14 cellular contexts compared by ENCODE assay signal in the genomic region with DNA sequence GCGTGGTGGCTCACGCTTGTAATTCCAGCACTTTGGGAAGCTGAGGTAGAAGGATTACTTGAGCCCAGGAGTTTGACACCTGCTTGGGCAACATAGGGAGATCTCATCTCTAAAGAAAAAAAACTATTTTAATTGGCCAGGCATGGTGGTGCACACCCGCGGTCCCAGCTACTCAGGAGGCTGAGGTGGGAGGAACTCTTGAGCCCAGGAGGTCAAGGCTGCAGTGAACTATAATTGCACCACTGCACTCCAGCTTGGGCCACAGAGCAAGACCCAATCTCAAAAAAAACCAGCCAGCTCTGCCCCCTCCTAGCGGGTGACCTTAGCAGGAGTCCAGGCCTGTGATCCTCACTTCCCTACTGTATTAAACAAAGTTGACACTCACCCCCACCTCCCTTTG. TPM values are rescaled to one million over a fixed set of nuclear protein-coding genes. Genes with fewer than 3 reads are reported as not detected.
DNase-seq lines count a peak whose midpoint lies in the region; ATAC-seq and TF ChIP-seq lines count a peak whose summit lies in the region.
"Had no signal": no experiment of that assay in that cellular context is flagged by ENCODE, and none has a peak within 500 bp of the region (broad histone marks: within the 10 kb centered on the region; RNA-seq: fewer than 3 reads in every experiment).

No MANE protein-coding gene starts in this region.

- H3K4me1 ChIP-seq in BLaER1: 0 out of 2 replicates have a peak, but pooled peaks cover 12% of the 10 kb centered on the region
- H3K4me1 ChIP-seq in HUES6 (ENCODE audit: control insufficient read depth, insufficient read depth, low read length): peaks cover 41% of the 10 kb centered on the region
- no peaks in the 10 kb centered on the region for H3K4me1 ChIP-seq in mesendoderm (ENCODE audit: control insufficient read depth, low read depth, low read length)

- no peak for TF ChIP-seq CTCF in WTC11 (IDR thresholded peaks at IDR 0.05)

- no peak overlapping the region for H3K4ac ChIP-seq in mesendoderm (ENCODE audit: low read depth, low read length)

- H3K27ac Mint-ChIP-seq in WTC11: no peak overlapping the region
- no peak overlapping the region for H3K27ac Mint-ChIP-seq in activated naive CD4-positive, alpha-beta T cell treated with anti-CD3 and anti-CD28 coated beads for 36 hours

- H2AK5ac ChIP-seq in mesendoderm (ENCODE audit: low read length): no peak overlapping the region

- H3K4me2 ChIP-seq in BLaER1 (peak overlapping the region; percentile 12; the same call in 1 of the 2 replicates), mesendoderm (ENCODE audit: low read length) (no peak overlapping the region)

- DNase-seq in WTC11 (ENCODE audit: low spot score) (no peak), mesendoderm (no peak), NCI-H187 treated with DMSO at 0.1 percent for 48 hours (lab: John Stamatoyannopoulos, UW) (no peak)
- no peak for DNase-seq in activated naive CD4-positive, alpha-beta T cell treated with anti-CD3 and anti-CD28 coated beads for 36 hours
- no peak for DNase-seq in activated CD4-positive, alpha-beta T cell treated with anti-CD3 and anti-CD28 coated beads, Interleukin-2, amount 50 U/mL, for 1 hour
- DNase-seq: NCI-H1092, NCI-H2081 treated with DMSO at 0.1 percent for 48 hours, NCI-H510A treated with DMSO at 0.1 percent for 48 hours had no signal

- no peak overlapping the region for H2BK120ac ChIP-seq in mesendoderm (ENCODE audit: low read depth, low read length)

- H3K4me1 Mint-ChIP-seq in WTC11: peaks cover 32% of the 10 kb centered on the region
- peaks cover 2% of the 10 kb centered on the region for H3K4me1 Mint-ChIP-seq in activated naive CD4-positive, alpha-beta T cell treated with anti-CD3 and anti-CD28 coated beads for 36 hours (ENCODE audit: low read depth)

- no CpG with 5 or more reads among the region's 5 CpGs for WGBS in mesendoderm (ENCODE audit: extremely low coverage, insufficient coverage, low lambda C conversion rate)

- H3K36me3 ChIP-seq in BLaER1 (no peaks in the 10 kb centered on the region), HUES6 (ENCODE audit: control insufficient read depth, insufficient read depth, low read length) (no peaks in the 10 kb centered on the region), mesendoderm (ENCODE audit: control insufficient read depth, insufficient read depth, low read length) (no peaks in the 10 kb centered on the region)

- H3K27ac ChIP-seq in BLaER1 (no peak overlapping the region), HUES6 (ENCODE audit: low read depth, low read length) (no peak overlapping the region), mesendoderm (ENCODE audit: low read depth, low read length) (no peak overlapping the region)
- H3K27ac ChIP-seq: C4-2B, HL-60 had no signal

- H3K56ac ChIP-seq in mesendoderm (ENCODE audit: low read length): no peak overlapping the region

- H3K27me3 ChIP-seq in BLaER1: peaks cover 58% of the 10 kb centered on the region
- peaks cover 46% of the 10 kb centered on the region for H3K27me3 ChIP-seq in HUES6 (ENCODE audit: control insufficient read depth, insufficient read depth, low read length)
- peaks cover 14% of the 10 kb centered on the region for H3K27me3 ChIP-seq in mesendoderm (ENCODE audit: insufficient read depth, low read length, poor library complexity)

- H2BK15ac ChIP-seq in mesendoderm (replicated peaks; ENCODE audit: low read depth): no peak overlapping the region

- no peaks in the 10 kb centered on the region for H3K79me2 ChIP-seq in mesendoderm (ENCODE audit: control insufficient read depth, insufficient read depth, low read length)

- H3K9ac ChIP-seq in BLaER1 (no peak overlapping the region), HUES6 (ENCODE audit: low read length) (no peak overlapping the region), mesendoderm (ENCODE audit: low read length) (peak overlapping the region; percentile 45)

- H4K20me1 ChIP-seq in BLaER1: peaks cover 17% of the 10 kb centered on the region; the same call in 1 of the 2 replicates

- peaks cover 3% of the 10 kb centered on the region for H3K9me3 Mint-ChIP-seq in WTC11
- H3K9me3 Mint-ChIP-seq in activated naive CD4-positive, alpha-beta T cell treated with anti-CD3 and anti-CD28 coated beads for 36 hours: no peaks in the 10 kb centered on the region

- POLR2A ChIA-PET in WTC11 (lab: Charles Lee): interaction anchor here (1.7 kb wide), 1 partner anchor 41 kb away, joined by 7 read pairs; the partner anchor contains the start of gene RPS2

- no peaks in the 10 kb centered on the region for H3K36me3 Mint-ChIP-seq in WTC11
- H3K36me3 Mint-ChIP-seq in activated naive CD4-positive, alpha-beta T cell treated with anti-CD3 and anti-CD28 coated beads for 36 hours (ENCODE audit: low read depth): no peaks in the 10 kb centered on the region

- H3K79me1 ChIP-seq in mesendoderm (ENCODE audit: low read length): no peaks in the 10 kb centered on the region

- H3K27me3 Mint-ChIP-seq in WTC11 (ENCODE audit: low read depth): peaks cover 73% of the 10 kb centered on the region
- H3K27me3 Mint-ChIP-seq in activated naive CD4-positive, alpha-beta T cell treated with anti-CD3 and anti-CD28 coated beads for 36 hours (ENCODE audit: low read depth): peaks cover 40% of the 10 kb centered on the region

- ATAC-seq in WTC11: no peak
- no peak for ATAC-seq in GM21717 (IDR thresholded peaks at IDR 0.05; ENCODE audit: unreplicated experiment)

- peak overlapping the region; percentile 49 for H3K4me3 Mint-ChIP-seq in WTC11
- no peak overlapping the region for H3K4me3 Mint-ChIP-seq in activated naive CD4-positive, alpha-beta T cell treated with anti-CD3 and anti-CD28 coated beads for 36 hours

- no peak overlapping the region for H2BK5ac ChIP-seq in mesendoderm (ENCODE audit: low read length)

- no peak overlapping the region for H4K8ac ChIP-seq in mesendoderm (ENCODE audit: low read depth, low read length)

- CTCF ChIA-PET in WTC11 (lab: Charles Lee): interaction anchor here (0.6 to 3.0 kb wide), 30 partner anchors 8 to 951 kb away, joined by 3 to 24 read pairs (median 6); partner anchors contain the start of genes IGFALS, MSRB1, NUBP2 and RPS2
- CTCF ChIA-PET in activated naive CD4-positive, alpha-beta T cell treated with anti-CD3 and anti-CD28 coated beads for 36 hours (lab: Charles Lee): interaction anchor here (0.9 kb wide), 2 partner anchors 12 to 34 kb away, joined by 3 to 4 read pairs; no protein-coding TSS in a partner anchor

- peak overlapping the region; percentile 36 for H3K18ac ChIP-seq in mesendoderm (ENCODE audit: low read length)

- intact Hi-C loops in activated naive CD4-positive, alpha-beta T cell treated with anti-CD3 and anti-CD28 coated beads for 36 hours (cut with micrococcal nuclease): no loop called here

- H3K9me3 ChIP-seq in BLaER1: no peaks in the 10 kb centered on the region
- H3K9me3 ChIP-seq in HUES6 (ENCODE audit: control insufficient read depth, insufficient read depth, low read depth, low read length): 0 out of 2 replicates have a peak, but pooled peaks cover 2% of the 10 kb centered on the region

- no peak overlapping the region for H3K23ac ChIP-seq in mesendoderm (ENCODE audit: low read length)

- H3K4me3 ChIP-seq in BLaER1: no peak overlapping the region
- H3K4me3 ChIP-seq in HUES6 (ENCODE audit: low read depth, low read length): peak overlapping the region; percentile 38
- no peak overlapping the region for H3K4me3 ChIP-seq in mesendoderm (ENCODE audit: low read length)

- H4K5ac ChIP-seq in mesendoderm (ENCODE audit: low read length): no peak overlapping the region

TF ChIP-seq in WTC11, 78 proteins besides CTCF, POLR2A, EP300 and RAD21:
- no peak for TF ChIP-seq HMGXB4 (CRISPR knock-in tag; IDR thresholded peaks at IDR 0.05)

RNA-seq across cellular contexts. Expression of gene HS3ST6, which starts 5.9 kb away (rescaled TPM):
- 0.41 to 1.0 TPM (median 0.50 TPM) in 3 replicates for total RNA-seq in WTC11 (2021)
- polyA plus RNA-seq in mesendoderm (2013, experiment 1 of 2): not detected
- polyA plus RNA-seq in mesendoderm (2013, experiment 2 of 2): not detected
- not detected for total RNA-seq in activated naive CD4-positive, alpha-beta T cell treated with anti-CD3 and anti-CD28 coated beads for 36 hours
- total RNA-seq: MCF 10A had no signal

RNA-seq across cellular contexts. Expression of gene MSRB1, which starts 18.9 kb away (rescaled TPM):
- total RNA-seq in WTC11 (2021): 26.4 to 29.8 TPM (median 28.3 TPM) in 3 replicates
- polyA plus RNA-seq in mesendoderm (2013, experiment 1 of 2): 23.6 TPM
- 24.3 TPM for polyA plus RNA-seq in mesendoderm (2013, experiment 2 of 2)
- 10 to 100 TPM in 1 of 2 experiments, 1 to 10 TPM in 1; 8.5 to 11.0 TPM for total RNA-seq in activated naive CD4-positive, alpha-beta T cell treated with anti-CD3 and anti-CD28 coated beads for 36 hours

RNA-seq across cellular contexts. Expression of gene RPL3L, which starts 30.4 kb away (rescaled TPM):
- 0.77 to 1.1 TPM (median 0.96 TPM) in 3 replicates for total RNA-seq in WTC11 (2021)
- 0.08 TPM for polyA plus RNA-seq in mesendoderm (2013, experiment 1 of 2)
- 0.13 TPM for polyA plus RNA-seq in mesendoderm (2013, experiment 2 of 2)
- total RNA-seq in activated naive CD4-positive, alpha-beta T cell treated with anti-CD3 and anti-CD28 coated beads for 36 hours: not detected
- total RNA-seq: MCF 10A had no signal

RNA-seq across cellular contexts. Expression of gene NDUFB10, which starts 35.2 kb away (rescaled TPM):
- 200 to 228 TPM (median 205 TPM) in 3 replicates for total RNA-seq in WTC11 (2021)
- 149 TPM for polyA plus RNA-seq in mesendoderm (2013, experiment 1 of 2)
- polyA plus RNA-seq in mesendoderm (2013, experiment 2 of 2): 156 TPM
- total RNA-seq in activated naive CD4-positive, alpha-beta T cell treated with anti-CD3 and anti-CD28 coated beads for 36 hours: 100 to 1,000 TPM; 111 TPM

RNA-seq across cellular contexts. Expression of gene RPS2, which starts 40.5 kb away (rescaled TPM):
- total RNA-seq in WTC11 (2021): 4,395 to 4,767 TPM (median 4,632 TPM) in 3 replicates
- 5,567 TPM for polyA plus RNA-seq in mesendoderm (2013, experiment 1 of 2)
- 5,746 TPM for polyA plus RNA-seq in mesendoderm (2013, experiment 2 of 2)
- total RNA-seq in activated naive CD4-positive, alpha-beta T cell treated with anti-CD3 and anti-CD28 coated beads for 36 hours: 1,000 to 10,000 TPM; 7,042 to 7,057 TPM
